Comparison of ENCODE assay signal across 8 cellular contexts in genomic region chr13:105410602-105411001, GRCh38.
DNase-seq lines count a peak whose midpoint lies in the region; ATAC-seq lines count a peak whose summit lies in the region.

No MANE protein-coding gene starts in this region.

- ATAC-seq in HG02973 (IDR thresholded peaks at IDR 0.05; ENCODE audit: unreplicated experiment) (no peak), GM21515 (IDR thresholded peaks at IDR 0.05; ENCODE audit: unreplicated experiment) (no peak)

- peak; percentile 71 for DNase-seq in ELF-1 (ENCODE audit: low read depth, low spot score)
- peak; percentile 21 for DNase-seq in NCI-H146 treated with DMSO at 0.1 percent for 48 hours (lab: John Stamatoyannopoulos, UW; ENCODE audit: unreplicated experiment)
- DNase-seq in amygdala (lab: John Stamatoyannopoulos, UW): peak in 44 of 56 donors; percentile 0 to 82 (median 16)
- DNase-seq in iPS DF 4.7 (ENCODE audit: extremely low read depth, low spot score): peak; percentile 44
- peak; percentile 23 for DNase-seq in stimulated activated CD4-positive, alpha-beta T cell treated with anti-CD3 and anti-CD28 coated beads, Interleukin-4, amount 100 ng/mL, for 1 hour
- no peak for DNase-seq in T-helper 1 cell

Comparison
In these comparisons a context has a peak if more than half of its experiments do, and no peak if none do; other contexts are left out.
1. DNase-seq: peak in ELF-1 (single experiment), NCI-H146 treated with DMSO at 0.1 percent for 48 hours (single experiment), amygdala (44 of 56), iPS DF 4.7 (single experiment) and stimulated activated CD4-positive, alpha-beta T cell treated with anti-CD3 and anti-CD28 coated beads, Interleukin-4, amount 100 ng/mL, for 1 hour (single experiment); none in T-helper 1 cell (0 of 5).